In the genomic region with DNA sequence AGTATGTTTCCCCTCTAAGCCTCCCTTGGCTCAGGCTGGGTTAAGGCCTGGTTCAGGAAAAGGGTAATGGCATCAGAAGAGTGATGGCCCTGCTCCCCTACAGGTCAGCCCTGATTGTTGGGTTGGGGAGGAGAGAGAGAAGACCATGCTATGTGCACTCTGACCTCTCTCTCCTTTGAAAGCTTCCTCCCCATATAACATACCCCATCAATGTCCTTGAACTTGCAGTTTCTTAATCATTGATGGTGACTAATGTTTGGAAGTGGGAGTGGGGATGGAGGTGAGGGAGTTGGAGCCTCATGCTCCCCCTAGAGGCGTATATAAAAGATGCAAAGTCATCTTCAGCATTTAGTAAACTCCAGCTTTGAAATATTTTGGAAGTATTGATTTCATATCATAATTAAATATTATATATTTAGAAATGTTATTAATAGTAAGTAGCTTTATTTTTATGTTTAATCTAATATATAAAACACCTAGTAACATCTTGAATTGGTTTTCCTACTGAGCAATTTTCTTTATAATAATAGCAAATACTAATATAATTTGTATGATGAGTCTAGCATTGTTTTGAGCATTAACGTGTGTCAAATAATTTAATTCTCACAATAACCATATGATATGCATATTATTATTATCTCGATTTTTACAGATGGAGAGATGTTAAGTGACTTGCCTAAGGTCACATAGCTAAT, we compare ENCODE assay signal across 10 cellular contexts. TPM values are rescaled to one million over a fixed set of nuclear protein-coding genes. Genes with fewer than 3 reads are reported as not detected.
A peak's percentile ranks its signal among the peaks of the same experiment; 100 is the strongest.
DNase-seq lines count a peak whose midpoint lies in the region; ATAC-seq lines count a peak whose summit lies in the region.
"Had no signal": no experiment of that assay in that cellular context is flagged by ENCODE, and none has a peak within 500 bp of the region (broad histone marks: within the 10 kb centered on the region; RNA-seq: fewer than 3 reads in every experiment).

No MANE protein-coding gene starts in this region.

- H3K4me3 ChIP-seq in right cardiac atrium (ENCODE audit: low read length) = no peak overlapping the region

- no peak overlapping the region for H3K27ac ChIP-seq in right cardiac atrium (ENCODE audit: low read length)
- H3K27ac ChIP-seq: neutrophil had no signal

- no peaks in the 10 kb centered on the region for H3K9me3 ChIP-seq in right cardiac atrium (ENCODE audit: control insufficient read depth, low read length)
- H3K9me3 ChIP-seq: neutrophil had no signal

- peak; percentile 44 for DNase-seq in DMS 273 (lab: John Stamatoyannopoulos, UW; ENCODE audit: unreplicated experiment)
- DNase-seq in DMS 273 treated with DMSO at 0.1 percent for 48 hours (lab: John Stamatoyannopoulos, UW) = no peak
- DNase-seq in SKM-1 treated with dmso at 0.1 percent for 144 hours (lab: John Stamatoyannopoulos, UW; ENCODE audit: unreplicated experiment) = peak; percentile 25
- DNase-seq in right cardiac atrium = no peak
- no peak for DNase-seq in OCI-M2 (lab: John Stamatoyannopoulos, UW; ENCODE audit: unreplicated experiment)
- DNase-seq in activated CD4-positive, alpha-beta T cell treated with anti-CD3 and anti-CD28 coated beads, Interleukin-2, amount 50 U/mL, for 48 hours = no peak

- 59% methylated on average over 3 of the region's 3 CpGs for WGBS in right cardiac atrium

- intact Hi-C loops in right cardiac atrium (cut with DNase I) = no loop called here

- ATAC-seq in HG02885 (IDR thresholded peaks at IDR 0.05; ENCODE audit: poor library complexity, unreplicated experiment) (peak; percentile 53), right cardiac atrium (peak; percentile 29 to 45), HG02973 (IDR thresholded peaks at IDR 0.05; ENCODE audit: unreplicated experiment) (no peak)

- H3K4me1 ChIP-seq in right cardiac atrium (ENCODE audit: control insufficient read depth, insufficient read depth, low read length) = no peaks in the 10 kb centered on the region

- no peaks in the 10 kb centered on the region for H3K27me3 ChIP-seq in right cardiac atrium (ENCODE audit: control insufficient read depth, insufficient read depth)

RNA-seq across cellular contexts. Expression of gene PLCL1, which starts 8.8 kb away (rescaled TPM):
- total RNA-seq in right cardiac atrium = 10 to 100 TPM; 37.8 to 70.1 (median 52.7) TPM
- 19.5 TPM for polyA plus RNA-seq in right cardiac atrium

RNA-seq across cellular contexts. Expression of gene BOLL, which starts 28.1 kb away (rescaled TPM):
- total RNA-seq in right cardiac atrium = not detected
- polyA plus RNA-seq in right cardiac atrium = 0.11 TPM
- total RNA-seq: T-helper 2 cell treated with Interferon-gamma antibody and Interleukin-4, amounts not matched to agents 100 ng/mL and 5 ng/mL, for 36 hours had no signal

Comparison
In these comparisons a context has a peak if more than half of its experiments do, and no peak if none do; other contexts are left out.
1. DNase-seq: peak in DMS 273 (single experiment) and SKM-1 treated with dmso at 0.1 percent for 144 hours (single experiment); none in DMS 273 treated with DMSO at 0.1 percent for 48 hours (single experiment), right cardiac atrium (0 of 3), OCI-M2 (single experiment) and activated CD4-positive, alpha-beta T cell treated with anti-CD3 and anti-CD28 coated beads, Interleukin-2, amount 50 U/mL, for 48 hours (0 of 2).